In genomic region chr3:30319713-30320112, GRCh38 we compare ENCODE assay signal across 8 cellular contexts.
DNase-seq lines count a peak whose midpoint lies in the region; ATAC-seq and TF ChIP-seq lines count a peak whose summit lies in the region.

No MANE protein-coding gene starts in this region.

- no peaks in the 10 kb centered on the region for H3K9me3 ChIP-seq in GM23248 (ENCODE audit: low read depth)

- H3K4me3 ChIP-seq in GM23248 (no peak overlapping the region), fibroblast of pulmonary artery (replicated peaks; ENCODE audit: low read depth, low read length) (no peak overlapping the region)

- no peak overlapping the region for H3K9ac ChIP-seq in GM23248

- ATAC-seq in HG03378 (IDR thresholded peaks at IDR 0.05; ENCODE audit: unreplicated experiment) = no peak

- H3F3A ChIP-seq in GM23248 (ENCODE audit: insufficient read depth) = peaks cover 18% of the 10 kb centered on the region

- peak; percentile 50 for TF ChIP-seq CTCF in fibroblast of pulmonary artery (IDR thresholded peaks at IDR 0.05; ENCODE audit: low read length, missing control alignments)

- DNase-seq in Daoy (ENCODE audit: low read depth) = peak; percentile 36
- peak; percentile 68 for DNase-seq in GM23248
- peak; percentile 6 for DNase-seq in NCI-H1694 (lab: John Stamatoyannopoulos, UW)
- DNase-seq in activated CD8-positive, alpha-beta memory T cell treated with anti-CD3 and anti-CD28 coated beads for 4 hours (ENCODE audit: low read depth in 2 of 2) = peak; percentile 1 to 8
- DNase-seq in fibroblast of pulmonary artery (ENCODE audit: low read depth) = peak; percentile 66
- peak; percentile 5 for DNase-seq in retina
- DNase-seq in NCI-H1436 (lab: John Stamatoyannopoulos, UW) = no peak

- H3K79me2 ChIP-seq in GM23248 (ENCODE audit: insufficient read depth) = no peaks in the 10 kb centered on the region

- H2AFZ ChIP-seq in GM23248 = 0 out of 2 replicates have a peak overlapping the region, but pooled peaks have one; percentile 11

- H3K27me3 ChIP-seq in GM23248 (replicated peaks; ENCODE audit: insufficient read depth) = no peaks in the 10 kb centered on the region

- peaks cover 31% of the 10 kb centered on the region for H3K4me1 ChIP-seq in GM23248 (ENCODE audit: insufficient read depth)

- H3K36me3 ChIP-seq in GM23248 (ENCODE audit: low read depth) = no peaks in the 10 kb centered on the region

- H3K4me2 ChIP-seq in GM23248 (ENCODE audit: unreplicated experiment) = peak overlapping the region; percentile 14

- H3K9me2 ChIP-seq in GM23248 (ENCODE audit: insufficient read depth) = no peaks in the 10 kb centered on the region

- H4K20me1 ChIP-seq in GM23248 (ENCODE audit: insufficient read depth) = no peaks in the 10 kb centered on the region

- in situ Hi-C loops in GM23248 (cut with MboI) = no loop called here

- no peak overlapping the region for H3K27ac ChIP-seq in GM23248
